ENCODE assay signal across 17 cellular contexts in the genomic region with DNA sequence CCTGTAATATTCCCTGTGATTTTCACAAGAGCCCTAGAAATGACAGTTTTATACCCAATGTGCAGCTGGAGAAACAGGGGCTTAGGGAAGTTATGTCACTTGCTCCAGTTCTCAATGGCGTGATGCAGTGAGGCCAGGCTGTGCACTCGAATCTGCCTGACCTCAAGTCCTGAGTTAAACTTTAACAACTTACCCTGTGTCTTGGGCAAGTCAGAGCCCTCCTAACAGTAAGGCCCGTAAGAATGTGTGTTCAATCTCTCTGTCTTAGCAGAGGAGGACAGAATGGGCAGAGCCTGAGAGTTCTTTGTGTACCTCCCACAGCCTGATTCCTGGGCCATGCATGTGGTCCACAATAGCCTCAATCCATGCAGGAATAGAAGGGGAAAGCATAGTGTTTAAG.
A peak's percentile ranks its signal among the peaks of the same experiment; 100 is the strongest.
DNase-seq lines count a peak whose midpoint lies in the region; ATAC-seq and TF ChIP-seq lines count a peak whose summit lies in the region.
"Had no signal": no experiment of that assay in that cellular context is flagged by ENCODE, and none has a peak within 500 bp of the region (broad histone marks: within the 10 kb centered on the region; RNA-seq: fewer than 3 reads in every experiment).

No MANE protein-coding gene starts in this region.

- POLR2A ChIA-PET in MCF 10A (lab: Yijun Ruan, JAX) = interaction anchor here (1.2 kb wide), 1 partner anchor 30 kb away, joined by 3 read pairs; no protein-coding TSS in a partner anchor

- H3K4me3 ChIP-seq in breast epithelium (no peak overlapping the region), tibial nerve (no peak overlapping the region)
- H3K4me3 ChIP-seq: body of pancreas had no signal

- H3K4me1 Mint-ChIP-seq in MCF 10A (ENCODE audit: insufficient read depth, unreplicated experiment) = peaks cover 7% of the 10 kb centered on the region
- H3K4me1 Mint-ChIP-seq: activated naive CD4-positive, alpha-beta T cell treated with anti-CD3 and anti-CD28 coated beads, Interleukin-2, amount 10 ng/mL, durations not matched to agents 7 days and 5 days; naive thymus-derived CD4-positive, alpha-beta T cell; T-helper 17 cell had no signal

- H3K9me3 ChIP-seq in breast epithelium (no peaks in the 10 kb centered on the region), tibial nerve (no peaks in the 10 kb centered on the region)
- H3K9me3 ChIP-seq: body of pancreas had no signal

- TF ChIP-seq POLR2A in breast epithelium (IDR thresholded peaks at IDR 0.05) = no peak
- no peak for TF ChIP-seq POLR2A in tibial nerve (IDR thresholded peaks at IDR 0.05)

- no peak for TF ChIP-seq CTCF in MCF 10A (IDR thresholded peaks at IDR 0.05; ENCODE audit: unreplicated experiment)
- TF ChIP-seq CTCF in breast epithelium (IDR thresholded peaks at IDR 0.05) = no peak
- TF ChIP-seq CTCF in tibial nerve (IDR thresholded peaks at IDR 0.05) = no peak

- CTCF ChIA-PET in MCF 10A (lab: Yijun Ruan, JAX) = interaction anchor here (1.0 to 4.6 kb wide), 2 partner anchors 8 to 131 kb away, joined by 4 to 47 read pairs; no protein-coding TSS in a partner anchor

- intact Hi-C loops in MCF 10A (cut with micrococcal nuclease) (no loop called here), breast epithelium (cut with DNase I; ENCODE audit: low total_unique reads) (no loop called here)

- H3K9me3 Mint-ChIP-seq in MCF 10A (ENCODE audit: unreplicated experiment) = peaks cover 7% of the 10 kb centered on the region
- H3K9me3 Mint-ChIP-seq: activated naive CD4-positive, alpha-beta T cell treated with anti-CD3 and anti-CD28 coated beads, Interleukin-2, amount 10 ng/mL, durations not matched to agents 7 days and 5 days had no signal

- ATAC-seq in HG03354 (IDR thresholded peaks at IDR 0.05; ENCODE audit: poor library complexity, severe bottlenecking, unreplicated experiment) = peak; percentile 70
- no peak for ATAC-seq in GM18520 (IDR thresholded peaks at IDR 0.05; ENCODE audit: unreplicated experiment)
- no peak for ATAC-seq in GM19328 (IDR thresholded peaks at IDR 0.05; ENCODE audit: unreplicated experiment)
- ATAC-seq: body of pancreas; left ventricle myocardium superior; naive thymus-derived CD4-positive, alpha-beta T cell; T-helper 17 cell had no signal

- no peak overlapping the region for H3K27ac ChIP-seq in breast epithelium
- no peak overlapping the region for H3K27ac ChIP-seq in tibial nerve

- H3K36me3 ChIP-seq in breast epithelium (no peaks in the 10 kb centered on the region), tibial nerve (peaks cover 0 to 6% (median 0%) of the 10 kb centered on the region in 3 donors)

- H3K4me3 Mint-ChIP-seq in MCF 10A (ENCODE audit: unreplicated experiment) = no peak overlapping the region
- H3K4me3 Mint-ChIP-seq: activated naive CD4-positive, alpha-beta T cell treated with anti-CD3 and anti-CD28 coated beads, Interleukin-2, amount 10 ng/mL, durations not matched to agents 7 days and 5 days; naive thymus-derived CD4-positive, alpha-beta T cell; T-helper 17 cell had no signal

- H3K36me3 Mint-ChIP-seq in MCF 10A (ENCODE audit: insufficient read depth, unreplicated experiment) = no peaks in the 10 kb centered on the region
- H3K36me3 Mint-ChIP-seq: activated naive CD4-positive, alpha-beta T cell treated with anti-CD3 and anti-CD28 coated beads, Interleukin-2, amount 10 ng/mL, durations not matched to agents 7 days and 5 days; naive thymus-derived CD4-positive, alpha-beta T cell had no signal

- 37 to 57% methylated on average over 3 of the region's 3 CpGs for WGBS in tibial nerve, 2 donors

- TF ChIP-seq EP300 in tibial nerve (IDR thresholded peaks at IDR 0.05) = no peak

- no TSS peak for BruUV-seq in MCF 10A (replicated peaks; lab: Mats Ljungman, UMichigan)

- DNase-seq in MCF 10A (ENCODE audit: unreplicated experiment) (no peak), breast epithelium (ENCODE audit: low spot score in 2 of 2) (no peak), kidney glomerular epithelial cell (lab: John Stamatoyannopoulos, UW) (peak; percentile 72), tibial nerve (ENCODE audit: low spot score in 2 of 2) (no peak), OCI-M2 (lab: John Stamatoyannopoulos, UW; ENCODE audit: unreplicated experiment) (no peak)
- DNase-seq: 8988T; activated CD4-positive, CD25-positive, alpha-beta regulatory T cell treated with anti-CD3 and anti-CD28 coated beads, Interleukin-2, amount 50 U/mL, for 72 hours; activated naive CD4-positive, alpha-beta T cell treated with anti-CD3 and anti-CD28 coated beads, Interleukin-2, amount 10 ng/mL, durations not matched to agents 7 days and 5 days; EL; left ventricle myocardium superior; naive thymus-derived CD4-positive, alpha-beta T cell; Right ventricle myocardium superior; T-helper 17 cell had no signal

- H3K27me3 Mint-ChIP-seq in MCF 10A (ENCODE audit: insufficient read depth, unreplicated experiment) = no peaks in the 10 kb centered on the region
- H3K27me3 Mint-ChIP-seq: activated naive CD4-positive, alpha-beta T cell treated with anti-CD3 and anti-CD28 coated beads, Interleukin-2, amount 10 ng/mL, durations not matched to agents 7 days and 5 days had no signal

- H3K27me3 ChIP-seq in breast epithelium = no peaks in the 10 kb centered on the region
- H3K27me3 ChIP-seq in tibial nerve = no peaks in the 10 kb centered on the region
- H3K27me3 ChIP-seq: body of pancreas had no signal

- H3K4me1 ChIP-seq in breast epithelium = no peaks in the 10 kb centered on the region
- H3K4me1 ChIP-seq in tibial nerve = no peaks in the 10 kb centered on the region

- H3K27ac Mint-ChIP-seq in MCF 10A (ENCODE audit: low read depth, unreplicated experiment) = peak overlapping the region; percentile 16
- H3K27ac Mint-ChIP-seq: activated naive CD4-positive, alpha-beta T cell treated with anti-CD3 and anti-CD28 coated beads, Interleukin-2, amount 10 ng/mL, durations not matched to agents 7 days and 5 days; naive thymus-derived CD4-positive, alpha-beta T cell; T-helper 17 cell had no signal
